In genomic region chr6:159126590-159126989, GRCh38 we compare ENCODE assay signal across 19 cellular contexts. TPM values are rescaled to one million over a fixed set of nuclear protein-coding genes. Genes with fewer than 3 reads are reported as not detected.
DNase-seq lines count a peak whose midpoint lies in the region; ATAC-seq, FAIRE-seq and TF ChIP-seq lines count a peak whose summit lies in the region.
"Had no signal": no experiment of that assay in that cellular context is flagged by ENCODE, and none has a peak within 500 bp of the region (broad histone marks: within the 10 kb centered on the region; RNA-seq: fewer than 3 reads in every experiment).

No MANE protein-coding gene starts in this region.

- H3K4me3 ChIP-seq in right lobe of liver (no peak overlapping the region), HepG2 (replicated peaks in 1 of 3; ENCODE audit: insufficient read depth in 1 of 3, low read depth in 2 of 3, low read length in 3 of 3) (no peak overlapping the region), thyroid gland (replicated peaks in 1 of 3) (no peak overlapping the region)
- H3K4me3 ChIP-seq: colonic mucosa, smooth muscle cell had no signal

- POLR2A ChIA-PET in HepG2 (lab: Yijun Ruan, JAX): no interaction called here

- in situ Hi-C loops in HepG2 (cut with HindIII; ENCODE audit: extremely low pct_ligation_motif_present, low pct_unique_long_range_greater_than_20kb): no loop called here

- TF ChIP-seq POLR2A in right lobe of liver (IDR thresholded peaks at IDR 0.05): no peak
- no peak for TF ChIP-seq POLR2A in HepG2 (IDR thresholded peaks at IDR 0.05; ENCODE audit: insufficient read depth in 1 of 2, low read depth in 2 of 2, low read length in 2 of 2)
- no peak for TF ChIP-seq POLR2A in thyroid gland (IDR thresholded peaks at IDR 0.05)

- CTCF ChIA-PET in HepG2 (lab: Yijun Ruan, JAX; ENCODE audit: low intra/inter-chr PET ratio, low total read pairs): no interaction called here

- H3K36me3 Mint-ChIP-seq in brain: no peaks in the 10 kb centered on the region

- no peak for TF ChIP-seq CTCF in right lobe of liver (IDR thresholded peaks at IDR 0.05)
- no peak for TF ChIP-seq CTCF in HepG2 (CRISPR knock-in tag; IDR thresholded peaks at IDR 0.05)
- no peak for TF ChIP-seq CTCF in brain (conservative IDR thresholded peaks at IDR 0.05)
- no peak for TF ChIP-seq CTCF in thyroid gland (IDR thresholded peaks at IDR 0.05)

- H3K9me3 Mint-ChIP-seq in brain: peaks cover 0 to 2% (median 0%) of the 10 kb centered on the region in 5 experiments
- H3K9me3 Mint-ChIP-seq: CD4-positive, alpha-beta T cell had no signal

- H3K27me3 Mint-ChIP-seq in brain: peaks cover 3% of the 10 kb centered on the region
- H3K27me3 Mint-ChIP-seq: CD4-positive, alpha-beta T cell had no signal

- no peak overlapping the region for H3K4me2 ChIP-seq in HepG2 (ENCODE audit: low read depth, low read length)
- H3K4me2 ChIP-seq: smooth muscle cell had no signal

- no peak overlapping the region for H3K9ac ChIP-seq in HepG2 (ENCODE audit: insufficient read depth, low read depth, low read length)

- TF ChIP-seq RAD21 in HepG2 (CRISPR knock-in tag; IDR thresholded peaks at IDR 0.05): no peak

- ATAC-seq in right lobe of liver (peak; percentile 28 to 62 (median 46)), HepG2 (no peak)
- ATAC-seq: PC-3, SK-N-SH treated with all-trans-retinoic acid at 6 μM for 48 hours had no signal

- TF ChIP-seq EP300 in HepG2 (IDR thresholded peaks at IDR 0.05; ENCODE audit: low read depth in 2 of 2, low read length in 2 of 2) (no peak), HepG2 (CRISPR knock-in tag; IDR thresholded peaks at IDR 0.05; ENCODE audit: borderline replicate concordance) (no peak)

- H3K27ac Mint-ChIP-seq in brain: peak overlapping the region in 3 of 5 experiments; percentile 29 to 59 (median 55)
- H3K27ac Mint-ChIP-seq: CD4-positive, alpha-beta T cell had no signal

- no peaks in the 10 kb centered on the region for H3K79me2 ChIP-seq in HepG2 (ENCODE audit: insufficient read depth, low read length)

- no peaks in the 10 kb centered on the region for H3K9me3 ChIP-seq in right lobe of liver
- H3K9me3 ChIP-seq in HepG2 (ENCODE audit: low read length): no peaks in the 10 kb centered on the region
- H3K9me3 ChIP-seq in thyroid gland: no peaks in the 10 kb centered on the region
- H3K9me3 ChIP-seq: colonic mucosa had no signal

- H3K27ac ChIP-seq in right lobe of liver: no peak overlapping the region
- no peak overlapping the region for H3K27ac ChIP-seq in HepG2 (ENCODE audit: extremely low read length, insufficient read depth, low read length)
- peak overlapping the region; percentile 36 to 68 (median 41) for H3K27ac ChIP-seq in thyroid gland
- H3K27ac ChIP-seq: colonic mucosa had no signal

- no peak overlapping the region for H3K4me3 Mint-ChIP-seq in brain
- H3K4me3 Mint-ChIP-seq: CD4-positive, alpha-beta T cell had no signal

- H4K20me1 ChIP-seq in HepG2 (ENCODE audit: insufficient read depth, low read length): no peaks in the 10 kb centered on the region

- peaks cover 14% of the 10 kb centered on the region for H3K4me1 Mint-ChIP-seq in brain

- DNase-seq in right lobe of liver: no peak
- DNase-seq in HepG2 (ENCODE audit: low spot score): no peak
- peak; percentile 26 for DNase-seq in left kidney (ENCODE audit: low read depth, low spot score)
- DNase-seq in thyroid gland: peak; percentile 87 to 92
- no peak for DNase-seq in T1000 (lab: John Stamatoyannopoulos, UW)
- DNase-seq in KG1 (lab: John Stamatoyannopoulos, UW): no peak
- no peak for DNase-seq in NCI-H1048 (lab: John Stamatoyannopoulos, UW)
- DNase-seq: CD4-positive, alpha-beta T cell; colonic mucosa; EL; NCI-H345; PC-3; stimulated activated naive CD4-positive, alpha-beta T cell had no signal

- H2AFZ ChIP-seq in HepG2 (ENCODE audit: low read length): no peak overlapping the region

- H3K27me3 ChIP-seq in right lobe of liver: no peaks in the 10 kb centered on the region
- peaks cover 0 to 49% of the 10 kb centered on the region in 2 experiments; a peak in 2 of 5 replicates for H3K27me3 ChIP-seq in HepG2 (ENCODE audit: control insufficient read depth in 1 of 2, insufficient read depth in 2 of 2, low read length in 2 of 2)
- H3K27me3 ChIP-seq in thyroid gland: no peaks in the 10 kb centered on the region
- H3K27me3 ChIP-seq: colonic mucosa had no signal

- intact Hi-C loops in right lobe of liver (cut with DNase I) (no loop called here), HepG2 (cut with micrococcal nuclease; ENCODE audit: unreplicated experiment) (no loop called here), thyroid gland (cut with DNase I) (no loop called here)

- FAIRE-seq in HepG2 (lab: Jason Lieb, UNC): no peak
- FAIRE-seq: A204.1 had no signal

- H3K4me1 ChIP-seq in right lobe of liver: no peaks in the 10 kb centered on the region
- no peaks in the 10 kb centered on the region for H3K4me1 ChIP-seq in HepG2 (ENCODE audit: insufficient read depth, low read length)
- H3K4me1 ChIP-seq in thyroid gland: no peaks in the 10 kb centered on the region
- H3K4me1 ChIP-seq: colonic mucosa had no signal

- WGBS in right lobe of liver (ENCODE audit: insufficient coverage, low coverage, low lambda C conversion rate, missing lambda C conversion rate): 25% methylated on average over 3 of the region's 5 CpGs
- WGBS in HepG2 (ENCODE audit: low lambda C conversion rate): 24% methylated on average over 5 of the region's 5 CpGs
- 39 to 45% methylated on average over 4 to 5 of the region's 5 CpGs for WGBS in thyroid gland, 2 donors

- H3K36me3 ChIP-seq in right lobe of liver: no peaks in the 10 kb centered on the region
- no peaks in the 10 kb centered on the region for H3K36me3 ChIP-seq in HepG2 (replicated peaks in 1 of 2; ENCODE audit: control insufficient read depth in 1 of 2, insufficient read depth in 2 of 2, low read length in 2 of 2)
- H3K36me3 ChIP-seq in thyroid gland: no peaks in the 10 kb centered on the region
- H3K36me3 ChIP-seq: colonic mucosa had no signal

- no TSS peak for BruUV-seq in HepG2 (replicated peaks; lab: Mats Ljungman, UMichigan)

TF ChIP-seq in HepG2, 621 proteins besides CTCF, POLR2A, EP300 and RAD21 (continues in another document):
- TF ChIP-seq PHF5A (CRISPR knock-in tag; IDR thresholded peaks at IDR 0.05; ENCODE audit: low read depth, unreplicated experiment) (no peak), ZNF550 (CRISPR knock-in tag; IDR thresholded peaks at IDR 0.05; ENCODE audit: borderline replicate concordance) (no peak), FOXO4 (CRISPR knock-in tag; conservative IDR thresholded peaks at IDR 0.05) (no peak), ZNF362 (CRISPR knock-in tag; IDR thresholded peaks at IDR 0.05; ENCODE audit: borderline replicate concordance) (no peak), TCF12 (IDR thresholded peaks at IDR 0.05) (no peak), TCF12 (CRISPR knock-in tag; IDR thresholded peaks at IDR 0.05) (no peak), GPN1 (CRISPR knock-in tag; IDR thresholded peaks at IDR 0.05; ENCODE audit: borderline replicate concordance) (no peak)

RNA-seq across cellular contexts. Expression of gene FNDC1, which starts 42.6 kb away (rescaled TPM):
- total RNA-seq in right lobe of liver (1 to 10 TPM in 3 of 6 experiments, under 1 TPM in 3; 0.02 to 2.7 (median 0.85) TPM), HepG2 (2016; rRNA removed; fragmentation: Illumina TruSeq; extraction: Trizol) (not detected in 2 replicates), thyroid gland (10 to 100 TPM; 13.6 to 23.2 (median 15.1) TPM)
- not detected in 2 replicates for total RNA-seq in HepG2 (2016; cell fraction: cytosol; rRNA removed; fragmentation: Illumina TruSeq; extraction: Trizol; ENCODE audit: low read depth)
- total RNA-seq in HepG2 (2016; cell fraction: insoluble cytoplasmic fraction; rRNA removed; fragmentation: Illumina TruSeq; extraction: Trizol): not detected in 2 replicates
- total RNA-seq in HepG2 (2016; cell fraction: membrane; rRNA removed; fragmentation: Illumina TruSeq; extraction: Trizol): not detected in 2 replicates
- total RNA-seq in HepG2 (2016; cell fraction: nucleus; rRNA removed; fragmentation: Illumina TruSeq; extraction: Trizol): not detected in 2 replicates
- polyA plus RNA-seq in HepG2 (2011; rRNA removed) (not detected in 2 replicates), brain (ENCODE audit: insufficient read depth, low read depth, low replicate concordance) (0.83 TPM)
- polyA plus RNA-seq in HepG2 (2011; cell fraction: cytosol; rRNA removed): not detected in 2 replicates
- not detected in 2 replicates for polyA plus RNA-seq in HepG2 (2011; cell fraction: nucleus; rRNA removed)
- polyA plus RNA-seq in HepG2 (2012): not detected in 2 replicates
- polyA plus RNA-seq in HepG2 (2016; cell fraction: cytosol; fragmentation: Illumina TruSeq; extraction: Trizol; ENCODE audit: low read depth): not detected in 2 replicates
- polyA plus RNA-seq in HepG2 (2016; cell fraction: insoluble cytoplasmic fraction; fragmentation: Illumina TruSeq; extraction: Trizol; ENCODE audit: low read depth): not detected in 2 replicates
- not detected in 2 replicates for polyA plus RNA-seq in HepG2 (2016; cell fraction: membrane; fragmentation: Illumina TruSeq; extraction: Trizol; ENCODE audit: low read depth)
- not detected in 2 replicates for polyA plus RNA-seq in HepG2 (2016; cell fraction: nucleus; fragmentation: Illumina TruSeq; extraction: Trizol; ENCODE audit: insufficient read depth, low read depth)
- not detected in 2 replicates for polyA minus RNA-seq in HepG2 (2011; rRNA and poly(A)+ RNA removed; ENCODE audit: low replicate concordance)
- not detected in 2 replicates for polyA minus RNA-seq in HepG2 (2011; cell fraction: cytosol; rRNA and poly(A)+ RNA removed)
- polyA minus RNA-seq in HepG2 (2011; cell fraction: nucleus; rRNA and poly(A)+ RNA removed): not detected in 2 replicates
- total RNA-seq: CD4-positive, alpha-beta T cell; epithelial cell of proximal tubule; mononuclear cell; PC-3; smooth muscle cell had no signal

Comparison
In these comparisons a context has a peak if more than half of its experiments do, and no peak if none do; other contexts are left out.
1. DNase-seq: peak in left kidney (single experiment) and thyroid gland (2 of 2); none in right lobe of liver (0 of 3), HepG2 (single experiment), T1000 (single experiment), KG1 (single experiment) and NCI-H1048 (single experiment).
2. H3K27ac ChIP-seq: peak in thyroid gland (3 of 3); none in right lobe of liver (0 of 3) and HepG2 (single experiment).